Comparison of ENCODE assay signal across 9 cellular contexts in the genomic region with DNA sequence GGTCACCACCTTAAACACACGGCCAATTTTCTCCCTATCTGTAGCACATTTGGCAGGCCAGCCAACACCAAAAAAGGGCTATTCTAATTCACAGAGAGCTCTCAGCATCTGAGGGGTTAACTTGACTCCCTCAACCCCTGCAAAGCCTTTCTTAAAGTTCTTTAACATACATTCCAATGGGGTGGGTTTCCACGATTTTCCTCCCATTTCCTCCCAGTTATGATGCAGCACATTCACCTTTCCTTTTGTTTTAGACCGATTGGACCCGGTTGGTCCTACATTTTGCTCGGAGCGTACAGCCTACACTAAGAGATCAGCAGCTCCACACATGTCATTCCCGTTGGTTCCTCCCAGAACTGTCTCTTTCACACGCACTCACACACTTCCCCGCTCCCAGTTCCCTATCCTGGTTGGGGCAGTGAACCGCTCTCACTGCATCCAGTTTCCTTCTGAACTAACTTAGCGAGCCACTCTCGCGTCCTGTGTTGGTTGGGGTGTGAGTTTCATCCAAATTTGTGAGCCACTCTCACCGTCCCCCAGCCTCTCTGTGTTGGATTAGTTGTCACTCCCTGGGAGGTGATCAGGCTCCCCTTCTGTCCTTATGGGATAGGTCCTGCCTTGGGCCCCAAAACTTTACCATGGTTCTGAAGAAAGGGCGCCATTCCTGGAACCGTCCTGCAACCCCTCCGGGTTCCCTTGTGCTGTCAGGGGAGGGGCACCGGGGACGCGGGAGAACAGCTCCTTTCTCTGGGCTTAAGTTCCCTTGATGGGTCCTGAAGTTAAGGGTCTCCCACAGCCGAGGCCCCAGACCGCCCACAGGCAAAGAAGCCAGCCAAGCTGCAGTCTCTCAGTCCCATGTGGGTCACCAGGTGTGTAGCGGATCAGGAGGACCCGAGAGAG. TPM values are rescaled to one million over a fixed set of nuclear protein-coding genes. Genes with fewer than 3 reads are reported as not detected.
DNase-seq lines count a peak whose midpoint lies in the region; ATAC-seq, FAIRE-seq and TF ChIP-seq lines count a peak whose summit lies in the region.
"Had no signal": no experiment of that assay in that cellular context is flagged by ENCODE, and none has a peak within 500 bp of the region (broad histone marks: within the 10 kb centered on the region; RNA-seq: fewer than 3 reads in every experiment).

No MANE protein-coding gene starts in this region.

- H3K4me1 Mint-ChIP-seq in activated CD8-positive, alpha-beta T cell treated with anti-CD3 and anti-CD28 coated beads for 36 hours (ENCODE audit: low read depth) = no peaks in the 10 kb centered on the region

- H3K27ac Mint-ChIP-seq in activated CD8-positive, alpha-beta T cell treated with anti-CD3 and anti-CD28 coated beads for 36 hours = no peak overlapping the region

- H3K4me3 Mint-ChIP-seq in activated CD8-positive, alpha-beta T cell treated with anti-CD3 and anti-CD28 coated beads for 36 hours = no peak overlapping the region

- no peaks in the 10 kb centered on the region for H3K9me3 Mint-ChIP-seq in activated CD8-positive, alpha-beta T cell treated with anti-CD3 and anti-CD28 coated beads for 36 hours

- H3K27me3 Mint-ChIP-seq in activated CD8-positive, alpha-beta T cell treated with anti-CD3 and anti-CD28 coated beads for 36 hours = no peaks in the 10 kb centered on the region

- H3K4me3 ChIP-seq in HUES48 (ENCODE audit: low read depth, low read length) (peak overlapping the region; percentile 50), bronchial epithelial cell (ENCODE audit: low read depth, low read length) (peak overlapping the region; percentile 19), stomach smooth muscle (ENCODE audit: low read length in 2 of 2) (peak overlapping the region; percentile 54 to 62), MG63 (no peak overlapping the region)

- H3K9me3 ChIP-seq in HUES48 (ENCODE audit: control insufficient read depth, insufficient read depth, low read length) = no peaks in the 10 kb centered on the region
- H3K9me3 ChIP-seq in stomach smooth muscle (ENCODE audit: control insufficient read depth in 2 of 2, low read length in 2 of 2) = no peaks in the 10 kb centered on the region
- H3K9me3 ChIP-seq in MG63 = no peaks in the 10 kb centered on the region

- FAIRE-seq in bronchial epithelial cell (lab: Jason Lieb, UNC) = no peak

- no peaks in the 10 kb centered on the region for H3K27me3 ChIP-seq in HUES48 (ENCODE audit: control insufficient read depth, insufficient read depth, low read length)
- H3K27me3 ChIP-seq in bronchial epithelial cell (ENCODE audit: control insufficient read depth, insufficient read depth, low read length) = no peaks in the 10 kb centered on the region
- no peaks in the 10 kb centered on the region for H3K27me3 ChIP-seq in stomach smooth muscle (ENCODE audit: control insufficient read depth in 1 of 2, insufficient read depth in 2 of 2, low read length in 2 of 2)
- H3K27me3 ChIP-seq in MG63 = no peaks in the 10 kb centered on the region

- TF ChIP-seq CTCF in bronchial epithelial cell (IDR thresholded peaks at IDR 0.05; ENCODE audit: insufficient read depth, low read length, severe bottlenecking) = no peak
- TF ChIP-seq CTCF in activated CD8-positive, alpha-beta T cell treated with anti-CD3 and anti-CD28 coated beads for 36 hours (IDR thresholded peaks at IDR 0.05) = no peak

- no peaks in the 10 kb centered on the region for H3K36me3 Mint-ChIP-seq in activated CD8-positive, alpha-beta T cell treated with anti-CD3 and anti-CD28 coated beads for 36 hours (ENCODE audit: low read depth)

- H3K36me3 ChIP-seq in HUES48 (ENCODE audit: control insufficient read depth, insufficient read depth, low read length) (no peaks in the 10 kb centered on the region), bronchial epithelial cell (ENCODE audit: control insufficient read depth, insufficient read depth, low read length) (no peaks in the 10 kb centered on the region), stomach smooth muscle (ENCODE audit: control insufficient read depth in 2 of 2, insufficient read depth in 2 of 2, low read length in 2 of 2) (no peaks in the 10 kb centered on the region), MG63 (no peaks in the 10 kb centered on the region)

- DNase-seq in bronchial epithelial cell (ENCODE audit: low read depth) (peak; percentile 12), left colon (peak; percentile 11 to 32), MG63 (no peak)
- no peak for DNase-seq in activated CD8-positive, alpha-beta T cell treated with anti-CD3 and anti-CD28 coated beads for 36 hours
- DNase-seq: central memory CD4-positive, alpha-beta T cell had no signal

- ATAC-seq in left colon (peak; percentile 14), GM18870 (IDR thresholded peaks at IDR 0.05; ENCODE audit: unreplicated experiment) (no peak), HG02973 (IDR thresholded peaks at IDR 0.05; ENCODE audit: unreplicated experiment) (no peak)
- ATAC-seq in activated CD8-positive, alpha-beta T cell treated with anti-CD3 and anti-CD28 coated beads for 36 hours = no peak

- intact Hi-C loops in left colon (cut with DNase I, micrococcal nuclease) = no loop called here
- intact Hi-C loops in activated CD8-positive, alpha-beta T cell treated with anti-CD3 and anti-CD28 coated beads for 36 hours (cut with micrococcal nuclease) = no loop called here

- H3K27ac ChIP-seq in HUES48 (ENCODE audit: low read depth, low read length) (peak overlapping the region; percentile 97), stomach smooth muscle (ENCODE audit: low read length) (no peak overlapping the region)

- CTCF ChIA-PET in activated CD8-positive, alpha-beta T cell treated with anti-CD3 and anti-CD28 coated beads for 36 hours (lab: Charles Lee) = no interaction called here

- peak overlapping the region; percentile 59 for H3K9ac ChIP-seq in HUES48 (ENCODE audit: low read depth, low read length)
- no peak overlapping the region for H3K9ac ChIP-seq in stomach smooth muscle (ENCODE audit: low read length in 2 of 2)

- POLR2A ChIA-PET in activated CD8-positive, alpha-beta T cell treated with anti-CD3 and anti-CD28 coated beads for 36 hours (lab: Charles Lee) = no interaction called here

- H3K4me1 ChIP-seq in HUES48 (ENCODE audit: control insufficient read depth, insufficient read depth, low read length) (peaks cover 35% of the 10 kb centered on the region), stomach smooth muscle (ENCODE audit: control insufficient read depth, insufficient read depth, low read length) (peaks cover 5% of the 10 kb centered on the region)

RNA-seq across cellular contexts. Expression of gene UGT2A3, which starts 45.1 kb away (rescaled TPM):
- total RNA-seq in bronchial epithelial cell (not detected in 2 replicates), left colon (100 to 1,000 TPM; 119 to 134 TPM)
- not detected for total RNA-seq in activated CD8-positive, alpha-beta T cell treated with anti-CD3 and anti-CD28 coated beads for 36 hours
- not detected in 2 replicates for total RNA-seq in MG63 (2014; rRNA removed; shearing (Covaris generic); ENCODE audit: low replicate concordance)

Comparison
In these comparisons a context has a peak if more than half of its experiments do, and no peak if none do; other contexts are left out.
1. DNase-seq: peak in bronchial epithelial cell (single experiment) and left colon (2 of 2); none in activated CD8-positive, alpha-beta T cell treated with anti-CD3 and anti-CD28 coated beads for 36 hours (single experiment) and MG63 (single experiment).
2. RNA of gene UGT2A3, which starts 45.1 kb away (total RNA-seq): 119 to 134 TPM in left colon; not detected in bronchial epithelial cell, not detected in activated CD8-positive, alpha-beta T cell treated with anti-CD3 and anti-CD28 coated beads for 36 hours and not detected in MG63; every median in the first group is over 100 times any median in the second.